ENCODE assay signal across 24 cellular contexts in genomic region chr11:1924646-1925372, GRCh38. TPM values are rescaled to one million over a fixed set of nuclear protein-coding genes. Genes with fewer than 3 reads are reported as not detected.
DNase-seq lines count a peak whose midpoint lies in the region; TF ChIP-seq lines count a peak whose summit lies in the region.
"Had no signal": no experiment of that assay in that cellular context is flagged by ENCODE, and none has a peak within 500 bp of the region (broad histone marks: within the 10 kb centered on the region; RNA-seq: fewer than 3 reads in every experiment).

No MANE protein-coding gene starts in this region.

- no peak overlapping the region for H2BK5ac ChIP-seq in neuronal stem cell (ENCODE audit: low read length)

- H2AFZ ChIP-seq in neuronal stem cell (ENCODE audit: low read length) = no peak overlapping the region

- DNase-seq in AG20443 (ENCODE audit: low spot score) = peak; percentile 7
- DNase-seq in GM20000 (ENCODE audit: low spot score) = peak; percentile 21
- no peak for DNase-seq in left ventricle myocardium inferior
- DNase-seq in neuronal stem cell (ENCODE audit: low spot score) = no peak
- no peak for DNase-seq in activated T-cell treated with anti-CD3 and anti-CD28 coated beads for 4 hours
- DNase-seq in NCI-H1436 (lab: John Stamatoyannopoulos, UW) = no peak
- DNase-seq in NCI-H510A treated with DMSO at 0.1 percent for 48 hours (lab: John Stamatoyannopoulos, UW) = no peak
- DNase-seq in globus pallidus (ENCODE audit: low spot score) = no peak
- DNase-seq: activated CD4-positive, alpha-beta T cell treated with anti-CD3 and anti-CD28 coated beads, Interleukin-2, amount 10 ng/mL, durations not matched to agents 24 days and 14 days; activated CD8-positive, alpha-beta memory T cell treated with anti-CD3 and anti-CD28 coated beads for 24 hours; central memory CD4-positive, alpha-beta T cell; DMS53; effector memory CD8-positive, alpha-beta T cell; IMR-90; NCI-H2107; NCI-H748 treated with DMSO at 0.1 percent for 48 hours; stimulated activated CD4-positive, alpha-beta T cell treated with anti-CD3 and anti-CD28 coated beads, Interleukin-4, amount 100 ng/mL, for 24 hours; trophoblast cell had no signal

- H3K9me3 ChIP-seq in left ventricle myocardium inferior (replicated peaks) (no peaks in the 10 kb centered on the region), neuronal stem cell (replicated peaks in 1 of 2; ENCODE audit: control insufficient read depth in 2 of 2, insufficient read depth in 1 of 2, low read depth in 1 of 2, low read length in 2 of 2) (no peaks in the 10 kb centered on the region)
- H3K9me3 ChIP-seq: BLaER1 had no signal

- peak overlapping the region; percentile 43 for H4K8ac ChIP-seq in neuronal stem cell (ENCODE audit: low read depth, low read length)

- H3K4me2 ChIP-seq in neuronal stem cell (ENCODE audit: insufficient read depth, low read length, poor library complexity, severe bottlenecking) = no peak overlapping the region
- H3K4me2 ChIP-seq: BLaER1 had no signal

- H3K23ac ChIP-seq in neuronal stem cell (ENCODE audit: low read depth, low read length, poor library complexity) = no peak overlapping the region

- H2BK15ac ChIP-seq in neuronal stem cell (ENCODE audit: low read length) = peak overlapping the region; percentile 67

- H3K4me1 ChIP-seq in left ventricle myocardium inferior = peaks cover 83% of the 10 kb centered on the region
- peaks cover 9 to 16% of the 10 kb centered on the region in 2 donors for H3K4me1 ChIP-seq in neuronal stem cell (ENCODE audit: control insufficient read depth in 2 of 2, insufficient read depth in 1 of 2, low read depth in 1 of 2, low read length in 2 of 2)

- no peaks in the 10 kb centered on the region for H3K79me1 ChIP-seq in neuronal stem cell (ENCODE audit: low read depth, low read length)

- no peak for TF ChIP-seq CTCF in GM20000 (IDR thresholded peaks at IDR 0.05; ENCODE audit: extremely low read depth, missing control alignments)
- no peak for TF ChIP-seq CTCF in left ventricle myocardium inferior (IDR thresholded peaks at IDR 0.05; ENCODE audit: borderline replicate concordance)

- H3K18ac ChIP-seq in neuronal stem cell (ENCODE audit: low read length) = peak overlapping the region; percentile 57

- WGBS in neuronal stem cell (ENCODE audit: extremely low coverage in 2 of 2, insufficient read length in 2 of 2, insufficient replicate concordance in 1 of 2), 2 donors = no CpG with 5 or more reads among the region's 21 CpGs

- H3K27me3 ChIP-seq in left ventricle myocardium inferior (ENCODE audit: low read depth) = no peaks in the 10 kb centered on the region
- peaks cover 0 to 4% (median 0%) of the 10 kb centered on the region in 3 experiments for H3K27me3 ChIP-seq in neuronal stem cell (ENCODE audit: control insufficient read depth in 3 of 3, insufficient read depth in 3 of 3, low read depth in 1 of 3, low read length in 3 of 3)
- H3K27me3 ChIP-seq: BLaER1 had no signal

- H3K4ac ChIP-seq in neuronal stem cell (ENCODE audit: low read length) = no peak overlapping the region

- no peak overlapping the region for H4K91ac ChIP-seq in neuronal stem cell (ENCODE audit: low read depth, low read length, poor library complexity)

- H3K27ac ChIP-seq in left ventricle myocardium inferior (replicated peaks) = peak overlapping the region; percentile 92
- H3K27ac ChIP-seq in neuronal stem cell (replicated peaks; ENCODE audit: low read length) = no peak overlapping the region
- H3K27ac ChIP-seq: BLaER1 had no signal

- H3K4me3 ChIP-seq in left ventricle myocardium inferior (no peak overlapping the region), neuronal stem cell (ENCODE audit: low read length in 2 of 2) (no peak overlapping the region)
- H3K4me3 ChIP-seq: BLaER1 had no signal

- H3K14ac ChIP-seq in neuronal stem cell (ENCODE audit: low read length) = no peak overlapping the region

- H3K9ac ChIP-seq in neuronal stem cell (ENCODE audit: low read depth, low read length, poor library complexity) = no peak overlapping the region
- H3K9ac ChIP-seq: BLaER1 had no signal

- no peak overlapping the region for H2BK12ac ChIP-seq in neuronal stem cell (ENCODE audit: low read length)

- H3K36me3 ChIP-seq in left ventricle myocardium inferior (no peaks in the 10 kb centered on the region), neuronal stem cell (replicated peaks in 1 of 2; ENCODE audit: control insufficient read depth in 2 of 2, insufficient read depth in 2 of 2, low read length in 2 of 2) (no peaks in the 10 kb centered on the region)
- H3K36me3 ChIP-seq: BLaER1 had no signal

- intact Hi-C loops in left ventricle myocardium inferior (cut with micrococcal nuclease) = loop anchor here (5.0 kb wide), 1 partner anchor 43 kb away; no protein-coding TSS in a partner anchor

- peak overlapping the region; percentile 70 for H2AK5ac ChIP-seq in neuronal stem cell (ENCODE audit: low read depth, low read length)

- H2BK120ac ChIP-seq in neuronal stem cell (ENCODE audit: low read depth, low read length) = no peak overlapping the region

RNA-seq across cellular contexts. Expression of gene TNNT3, which starts 5.3 kb away (rescaled TPM):
- 30.7 TPM for total RNA-seq in left ventricle myocardium inferior
- polyA plus RNA-seq in neuronal stem cell (2013, experiment 1 of 2) = 0.49 TPM
- polyA plus RNA-seq in neuronal stem cell (2013, experiment 2 of 2) = 0.32 TPM
- total RNA-seq: epithelial cell of proximal tubule, IMR-90, progenitor cell of endocrine pancreas, WTC11 had no signal
- polyA plus RNA-seq: AG04450, IMR-90 had no signal

RNA-seq across cellular contexts. Expression of gene MRPL23, which starts 22.3 kb away (rescaled TPM):
- total RNA-seq in left ventricle myocardium inferior = 93.6 TPM
- 89.1 TPM for polyA plus RNA-seq in neuronal stem cell (2013, experiment 1 of 2)
- polyA plus RNA-seq in neuronal stem cell (2013, experiment 2 of 2) = 89.3 TPM

RNA-seq across cellular contexts. Expression of gene PRR33, which starts 33.1 kb away (rescaled TPM):
- total RNA-seq in left ventricle myocardium inferior = 2.4 TPM
- not detected for polyA plus RNA-seq in neuronal stem cell (2013, experiment 1 of 2)
- not detected for polyA plus RNA-seq in neuronal stem cell (2013, experiment 2 of 2)
- total RNA-seq: activated CD4-positive, alpha-beta T cell treated with anti-CD3 and anti-CD28 coated beads, Interleukin-2, amount 10 ng/mL, durations not matched to agents 24 days and 14 days; epithelial cell of proximal tubule; IMR-90; progenitor cell of endocrine pancreas; sciatic nerve; WTC11 had no signal
- polyA plus RNA-seq: AG04450, IMR-90 had no signal

Comparison
In these comparisons a context has a peak if more than half of its experiments do, and no peak if none do; other contexts are left out.
1. DNase-seq: peak in AG20443 (single experiment) and GM20000 (single experiment); none in left ventricle myocardium inferior (single experiment), neuronal stem cell (single experiment), activated T-cell treated with anti-CD3 and anti-CD28 coated beads for 4 hours (single experiment), NCI-H1436 (single experiment), NCI-H510A treated with DMSO at 0.1 percent for 48 hours (single experiment) and globus pallidus (single experiment).